Comparison of ENCODE assay signal across 18 cellular contexts in genomic region chr1:153407274-153407673, GRCh38. TPM values are rescaled to one million over a fixed set of nuclear protein-coding genes. Genes with fewer than 3 reads are reported as not detected.
"Had no signal": no experiment of that assay in that cellular context is flagged by ENCODE, and none has a peak within 500 bp of the region (broad histone marks: within the 10 kb centered on the region; RNA-seq: fewer than 3 reads in every experiment).

No MANE protein-coding gene starts in this region.

RNA-seq across cellular contexts. Expression of gene S100A7A, which starts 9.0 kb away (rescaled TPM):
- total RNA-seq: dorsolateral prefrontal cortex; esophagus muscularis mucosa; fibroblast of villous mesenchyme; gastrocnemius medialis; heart right ventricle; lower leg skin; mammary epithelial cell; mucosa of descending colon; natural killer cell treated with Interleukin-12 subunit alpha and Interleukin-12 subunit beta and Interleukin-15 and Interleukin-18, amount 100 ng/mL, for 72 hours; omental fat pad; psoas muscle; sciatic nerve; skeletal muscle tissue; subcutaneous adipose tissue; testis; tibial nerve; upper lobe of right lung; vagina had no signal

RNA-seq across cellular contexts. Expression of gene S100A8, which starts 16.4 kb away (rescaled TPM):
- total RNA-seq: fibroblast of villous mesenchyme had no signal

RNA-seq across cellular contexts. Expression of gene S100A12, which starts 31.9 kb away (rescaled TPM):
- total RNA-seq: fibroblast of villous mesenchyme; natural killer cell treated with Interleukin-12 subunit alpha and Interleukin-12 subunit beta and Interleukin-15 and Interleukin-18, amount 100 ng/mL, for 72 hours; testis; tibial nerve had no signal

RNA-seq across cellular contexts. Expression of gene S100A9, which starts 49.6 kb away (rescaled TPM):
- total RNA-seq: fibroblast of villous mesenchyme had no signal

RNA-seq across cellular contexts. Expression of gene S100A7, which starts 53.2 kb away (rescaled TPM):
- total RNA-seq: esophagus muscularis mucosa; fibroblast of villous mesenchyme; gastrocnemius medialis; heart right ventricle; mucosa of descending colon; natural killer cell treated with Interleukin-12 subunit alpha and Interleukin-12 subunit beta and Interleukin-15 and Interleukin-18, amount 100 ng/mL, for 72 hours; omental fat pad; skeletal muscle tissue; subcutaneous adipose tissue; testis; upper lobe of right lung had no signal
